ENCODE assay signal across 1 cellular context in the genomic region with DNA sequence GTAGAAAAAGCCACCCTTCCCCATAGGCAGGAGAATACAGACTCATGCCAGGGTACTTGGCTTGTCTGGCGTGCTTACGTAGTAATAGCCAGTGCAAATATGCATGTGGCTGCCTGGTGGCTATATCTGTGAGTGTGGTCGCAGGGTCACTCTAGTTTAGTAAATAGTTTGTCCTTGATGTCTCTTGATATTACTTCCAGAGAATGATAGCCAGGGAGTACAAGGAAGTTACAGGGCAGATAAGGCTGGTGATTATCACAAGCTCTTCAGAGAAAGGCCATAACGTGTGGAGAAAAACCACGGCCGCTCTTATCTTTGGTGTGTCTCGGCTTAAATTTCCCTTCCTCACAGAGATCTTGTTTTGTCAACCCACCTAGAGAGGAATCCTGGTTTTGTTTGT.
TF ChIP-seq lines count a peak whose summit lies in the region.

No MANE protein-coding gene starts in this region.

TF ChIP-seq in GM23338, 12 proteins besides CTCF, POLR2A, EP300 and RAD21 (continued from another document):
- TF ChIP-seq REST (IDR thresholded peaks at IDR 0.05; ENCODE audit: unreplicated experiment), result no peak
- no peak for TF ChIP-seq ZNF331 (CRISPR knock-in tag; IDR thresholded peaks at IDR 0.05; ENCODE audit: low read depth)
- no peak for TF ChIP-seq CREB1 (CRISPR knock-in tag; IDR thresholded peaks at IDR 0.05; ENCODE audit: low read depth)
